In genomic region chr9:1869843-1870242, GRCh38 we compare ENCODE assay signal across 8 cellular contexts.
A peak's percentile ranks its signal among the peaks of the same experiment; 100 is the strongest.
DNase-seq lines count a peak whose midpoint lies in the region; ATAC-seq, FAIRE-seq and TF ChIP-seq lines count a peak whose summit lies in the region.

No MANE protein-coding gene starts in this region.

- H3K4me3 Mint-ChIP-seq in naive thymus-derived CD4-positive, alpha-beta T cell: no peak overlapping the region

- H3K4me1 ChIP-seq in GM12878 (ENCODE audit: control insufficient read depth, insufficient read depth, low read length): peaks cover 28% of the 10 kb centered on the region
- H3K4me1 ChIP-seq in naive thymus-derived CD4-positive, alpha-beta T cell (ENCODE audit: control insufficient read depth in 2 of 2, insufficient read depth in 2 of 2, low read length in 2 of 2): no peaks in the 10 kb centered on the region
- no peaks in the 10 kb centered on the region for H3K4me1 ChIP-seq in uterus

- in situ Hi-C loops in GM12878 (cut with MboI): loop anchor here (25.0 kb wide), 1 partner anchor 408 kb away; no protein-coding TSS in a partner anchor

- H3K9ac ChIP-seq in GM12878 (ENCODE audit: control insufficient read depth, insufficient read depth, low read length): no peak overlapping the region

- TF ChIP-seq RAD21 in GM12878 (IDR thresholded peaks at IDR 0.05; ENCODE audit: insufficient read depth, low read depth, low read length): peak; percentile 91

- POLR2A ChIA-PET in BJ (lab: Charles Lee): no interaction called here
- POLR2A ChIA-PET in GM12878 (lab: Charles Lee): no interaction called here
- POLR2A ChIA-PET in naive thymus-derived CD4-positive, alpha-beta T cell (lab: Charles Lee): no interaction called here

- H3K27ac ChIP-seq in GM12878 (ENCODE audit: control insufficient read depth, insufficient read depth): 0 out of 2 replicates have a peak overlapping the region, but pooled peaks have one; percentile 14
- H3K27ac ChIP-seq in naive thymus-derived CD4-positive, alpha-beta T cell (ENCODE audit: low read depth, low read length): no peak overlapping the region
- no peak overlapping the region for H3K27ac ChIP-seq in uterus

- SMC1A ChIA-PET in GM12878 (lab: Charles Lee; ENCODE audit: uncharacterized antibody, unreplicated experiment): interaction anchor here (0.6 to 7.1 kb wide), 15 partner anchors 10 to 859 kb away, joined by 3 to 55 read pairs (median 4); no protein-coding TSS in a partner anchor

- H2AFZ ChIP-seq in GM12878 (ENCODE audit: control insufficient read depth, low read depth, low read length): peak overlapping the region; percentile 9; the same call in 1 of the 2 replicates

- no peaks in the 10 kb centered on the region for H3K9me3 ChIP-seq in GM12878 (replicated peaks; ENCODE audit: control insufficient read depth, insufficient read depth, low read length)
- no peaks in the 10 kb centered on the region for H3K9me3 ChIP-seq in naive thymus-derived CD4-positive, alpha-beta T cell (ENCODE audit: control insufficient read depth in 2 of 3, low read length in 3 of 3)
- H3K9me3 ChIP-seq in uterus: no peaks in the 10 kb centered on the region

- CTCF ChIA-PET in BJ (lab: Yijun Ruan, JAX) (interaction anchor here (0.7 to 0.9 kb wide), 2 partner anchors 20 to 32 kb away, joined by 3 read pairs; no protein-coding TSS in a partner anchor), GM12878 (lab: Yijun Ruan, JAX) (interaction anchor here (0.8 to 9.2 kb wide), 14 partner anchors 10 to 289 kb away, joined by 3 to 94 read pairs (median 4); no protein-coding TSS in a partner anchor)
- CTCF ChIA-PET in naive thymus-derived CD4-positive, alpha-beta T cell (lab: Charles Lee): no interaction called here

- peak; percentile 88 for FAIRE-seq in GM12891 (lab: Jason Lieb, UNC)
- FAIRE-seq in GM12878 (lab: Jason Lieb, UNC): peak; percentile 78

- BruUV-seq in GM12878 (replicated peaks; lab: Mats Ljungman, UMichigan): no TSS peak

- WGBS in GM12878 (ENCODE audit: insufficient coverage, insufficient replicate concordance, low lambda C conversion rate, missing lambda C conversion rate): 37% methylated on average over 6 of the region's 6 CpGs

- RAD21 ChIA-PET in GM12878 (lab: Charles Lee; ENCODE audit: unreplicated experiment): interaction anchor here (1.1 to 2.1 kb wide), 7 partner anchors 10 to 162 kb away, joined by 3 to 8 read pairs (median 5); no protein-coding TSS in a partner anchor

- H3K27me3 Mint-ChIP-seq in naive thymus-derived CD4-positive, alpha-beta T cell: peaks cover 0 to 35% (median 4%) of the 10 kb centered on the region in 5 donors

- TF ChIP-seq EP300 in GM12878 (IDR thresholded peaks at IDR 0.05; ENCODE audit: borderline replicate concordance in 1 of 2, control insufficient read depth in 1 of 2, low read depth in 2 of 2, low read length in 2 of 2): no peak

- no peaks in the 10 kb centered on the region for H3K9me3 Mint-ChIP-seq in naive thymus-derived CD4-positive, alpha-beta T cell

- TF ChIP-seq CTCF in BJ (IDR thresholded peaks at IDR 0.05; ENCODE audit: insufficient read depth, low read depth, low read length): peak; percentile 38
- TF ChIP-seq CTCF in GM12878 (IDR thresholded peaks at IDR 0.05 in 2 of 3, conservative IDR thresholded peaks at IDR 0.05 in 1 of 3; ENCODE audit: control insufficient read depth in 2 of 3, extremely low read depth in 1 of 3, insufficient read depth in 1 of 3, low read depth in 3 of 3, low read length in 3 of 3): peak; percentile 53 to 72 (median 62)
- no peak for TF ChIP-seq CTCF in uterus (IDR thresholded peaks at IDR 0.05)

- ATAC-seq in HG02588 (IDR thresholded peaks at IDR 0.05; ENCODE audit: unreplicated experiment) (peak; percentile 86), GM12878 (peak; percentile 82)
- no peak for ATAC-seq in naive thymus-derived CD4-positive, alpha-beta T cell

- intact Hi-C loops in GM12878 (cut with micrococcal nuclease; ENCODE audit: unreplicated experiment) (loop anchor here (1.0 to 10.0 kb wide), 3 partner anchors 143 to 975 kb away; no protein-coding TSS in a partner anchor), uterus (cut with DNase I; ENCODE audit: low total_unique reads) (no loop called here)
- intact Hi-C loops in naive thymus-derived CD4-positive, alpha-beta T cell (cut with micrococcal nuclease): loop anchor here in 1 of 2 donors (1.0 kb wide), 1 partner anchor 217 kb away; no protein-coding TSS in a partner anchor

- H3K79me2 ChIP-seq in GM12878 (ENCODE audit: control insufficient read depth, insufficient read depth, low read length): peaks cover 2% of the 10 kb centered on the region

- no peaks in the 10 kb centered on the region; the same call in 1 of the 2 replicates for H3K27me3 ChIP-seq in BJ (ENCODE audit: control insufficient read depth, insufficient read depth, low read length)
- no peaks in the 10 kb centered on the region for H3K27me3 ChIP-seq in GM12878 (replicated peaks in 1 of 2; ENCODE audit: control insufficient read depth in 2 of 2, insufficient read depth in 2 of 2, low read length in 1 of 2)
- no peaks in the 10 kb centered on the region for H3K27me3 ChIP-seq in naive thymus-derived CD4-positive, alpha-beta T cell (ENCODE audit: control insufficient read depth in 2 of 2, insufficient read depth in 2 of 2, low read length in 2 of 2)
- no peaks in the 10 kb centered on the region for H3K27me3 ChIP-seq in uterus

- TF ChIP-seq POLR2A in GM12891 (IDR thresholded peaks at IDR 0.05; ENCODE audit: low read depth, low read length) (no peak), GM12878 (IDR thresholded peaks at IDR 0.05; ENCODE audit: low read depth, low read length) (no peak), uterus (IDR thresholded peaks at IDR 0.05) (no peak)

- no peaks in the 10 kb centered on the region for H4K20me1 ChIP-seq in GM12878 (ENCODE audit: control insufficient read depth, insufficient read depth)

- no peaks in the 10 kb centered on the region for H3K36me3 Mint-ChIP-seq in naive thymus-derived CD4-positive, alpha-beta T cell

- DNase-seq in BJ (ENCODE audit: low read depth) (no peak), GM12891 (ENCODE audit: insufficient read length, low spot score) (no peak), NCI-H1694 treated with DMSO at 0.1 percent for 48 hours (lab: John Stamatoyannopoulos, UW) (peak; percentile 52), GM12878 (ENCODE audit: low read depth, low spot score) (no peak), uterus (no peak), middle frontal gyrus (ENCODE audit: extremely low spot score, low spot score) (no peak)
- DNase-seq in naive thymus-derived CD4-positive, alpha-beta T cell: peak in 6 of 9 donors; percentile 2 to 24 (median 16)

- no peak overlapping the region for H3K4me2 ChIP-seq in GM12878 (ENCODE audit: control insufficient read depth, insufficient read depth)

- H3K4me1 Mint-ChIP-seq in naive thymus-derived CD4-positive, alpha-beta T cell: no peaks in the 10 kb centered on the region

- no peak overlapping the region for H3K27ac Mint-ChIP-seq in naive thymus-derived CD4-positive, alpha-beta T cell

- no peaks in the 10 kb centered on the region for H3K36me3 ChIP-seq in BJ (ENCODE audit: control insufficient read depth, insufficient read depth, low read length)
- no peaks in the 10 kb centered on the region for H3K36me3 ChIP-seq in GM12878 (ENCODE audit: control insufficient read depth in 2 of 2, insufficient read depth in 2 of 2, low read length in 1 of 2)
- no peaks in the 10 kb centered on the region for H3K36me3 ChIP-seq in naive thymus-derived CD4-positive, alpha-beta T cell (ENCODE audit: control insufficient read depth in 2 of 3, insufficient read depth in 3 of 3, low read length in 3 of 3)
- no peaks in the 10 kb centered on the region for H3K36me3 ChIP-seq in uterus

- no peak overlapping the region for H3K4me3 ChIP-seq in BJ (ENCODE audit: low read depth, low read length)
- no peak overlapping the region for H3K4me3 ChIP-seq in GM12878
- no peak overlapping the region for H3K4me3 ChIP-seq in naive thymus-derived CD4-positive, alpha-beta T cell (ENCODE audit: low read length)
- H3K4me3 ChIP-seq in uterus: no peak overlapping the region

TF ChIP-seq in GM12891, 5 proteins besides CTCF, POLR2A, EP300 and RAD21:
- TF ChIP-seq POU2F2 (IDR thresholded peaks at IDR 0.05; ENCODE audit: low read depth, low read length) (peak; percentile 60; the same call in 1 of the 2 replicates), SPI1 (IDR thresholded peaks at IDR 0.05; ENCODE audit: low read depth, low read length) (peak; percentile 44; the same call in 1 of the 2 replicates), POLR2AphosphoS5 (IDR thresholded peaks at IDR 0.05; ENCODE audit: low read depth, low read length) (no peak)

TF ChIP-seq in GM12878, 131 proteins besides CTCF, POLR2A, EP300 and RAD21 (continues in another document):
- TF ChIP-seq ZNF592 (IDR thresholded peaks at IDR 0.05) (no peak), SMC3 (IDR thresholded peaks at IDR 0.05; ENCODE audit: borderline replicate concordance, low read length) (peak; percentile 70; the same call in 1 of the 2 replicates)
- TF ChIP-seq, protein P1, sequence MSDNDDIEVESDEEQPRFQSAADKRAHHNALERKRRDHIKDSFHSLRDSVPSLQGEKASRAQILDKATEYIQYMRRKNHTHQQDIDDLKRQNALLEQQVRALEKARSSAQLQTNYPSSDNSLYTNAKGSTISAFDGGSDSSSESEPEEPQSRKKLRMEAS (IDR thresholded peaks at IDR 0.05; ENCODE audit: low read depth, low read length): no peak

Comparison
In these comparisons a context has a peak if more than half of its experiments do, and no peak if none do; other contexts are left out.
1. DNase-seq: peak in NCI-H1694 treated with DMSO at 0.1 percent for 48 hours (single experiment) and naive thymus-derived CD4-positive, alpha-beta T cell (6 of 9); none in BJ (single experiment), GM12891 (single experiment), GM12878 (single experiment), uterus (0 of 2) and middle frontal gyrus (single experiment).
2. CTCF ChIP-seq: peak in BJ (single experiment) and GM12878 (3 of 3); none in uterus (0 of 4).